ENCODE assay signal across 1 cellular context in genomic region chr1:109929170-109929569, GRCh38.
TF ChIP-seq lines count a peak whose summit lies in the region.

No MANE protein-coding gene starts in this region.

TF ChIP-seq in HepG2, 621 proteins besides CTCF, POLR2A, EP300 and RAD21:
- TF ChIP-seq THAP11 (CRISPR knock-in tag; IDR thresholded peaks at IDR 0.05) (no peak), AGO1 (IDR thresholded peaks at IDR 0.05; ENCODE audit: low read depth, low read length, poor library complexity, severe bottlenecking) (peak; percentile 14), NRL (CRISPR knock-in tag; IDR thresholded peaks at IDR 0.05; ENCODE audit: borderline replicate concordance) (no peak)
